1 cellular context compared by ENCODE assay signal in the genomic region with DNA sequence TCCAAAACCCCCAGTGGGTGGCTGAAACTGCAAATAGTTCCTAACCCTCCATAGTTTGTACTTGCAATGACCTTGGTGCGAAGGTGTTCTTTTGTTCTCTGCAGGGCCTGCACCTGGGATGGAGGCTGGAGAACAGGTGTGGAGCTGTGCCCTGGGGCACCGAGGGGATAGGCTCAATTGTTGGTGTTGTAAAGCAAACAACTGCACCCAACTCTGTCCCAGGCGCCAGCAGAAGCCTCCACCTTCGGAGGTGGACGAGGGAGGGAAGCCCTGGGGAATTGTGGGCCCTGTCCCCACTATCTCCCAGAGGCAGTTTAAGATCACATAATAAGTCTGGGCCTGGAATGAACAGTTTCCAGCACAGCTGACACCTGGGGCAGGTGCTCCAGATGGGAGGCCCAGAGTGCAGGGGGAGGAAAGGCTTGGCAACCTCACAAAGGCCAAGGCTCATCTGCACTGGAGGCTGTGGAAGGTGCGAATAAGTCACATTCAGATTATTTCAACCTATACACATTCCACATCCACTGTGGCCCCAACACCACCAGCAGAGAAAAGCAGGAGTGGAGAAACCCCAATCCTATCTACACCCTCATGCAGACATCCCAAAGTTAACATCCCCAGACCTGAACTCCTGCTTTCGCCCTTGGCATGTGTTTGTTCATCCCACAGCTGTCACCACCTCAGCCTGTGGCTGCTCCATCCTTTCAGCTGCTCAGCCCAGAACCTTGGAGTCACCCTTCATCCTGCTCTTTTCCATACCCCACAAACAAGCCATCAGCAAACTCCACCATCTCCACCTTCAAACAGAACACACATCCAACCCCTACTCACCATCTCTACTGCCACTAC.
TF ChIP-seq lines count a peak whose summit lies in the region.

No MANE protein-coding gene starts in this region.

TF ChIP-seq in IMR-90, 13 proteins besides CTCF, POLR2A, EP300 and RAD21:
- TF ChIP-seq, protein P1, sequence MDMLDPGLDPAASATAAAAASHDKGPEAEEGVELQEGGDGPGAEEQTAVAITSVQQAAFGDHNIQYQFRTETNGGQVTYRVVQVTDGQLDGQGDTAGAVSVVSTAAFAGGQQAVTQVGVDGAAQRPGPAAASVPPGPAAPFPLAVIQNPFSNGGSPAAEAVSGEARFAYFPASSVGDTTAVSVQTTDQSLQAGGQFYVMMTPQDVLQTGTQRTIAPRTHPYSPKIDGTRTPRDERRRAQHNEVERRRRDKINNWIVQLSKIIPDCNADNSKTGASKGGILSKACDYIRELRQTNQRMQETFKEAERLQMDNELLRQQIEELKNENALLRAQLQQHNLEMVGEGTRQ (IDR thresholded peaks at IDR 0.05; ENCODE audit: low read depth, low read length), result no peak
- TF ChIP-seq MAFK (IDR thresholded peaks at IDR 0.05; ENCODE audit: low read depth, low read length) (no peak), NFE2L2 (IDR thresholded peaks at IDR 0.05; ENCODE audit: low read depth, low read length) (no peak), RCOR1 (IDR thresholded peaks at IDR 0.05; ENCODE audit: insufficient replicate concordance, low read length) (no peak), RFX5 (IDR thresholded peaks at IDR 0.05; ENCODE audit: low read depth, low read length) (no peak), CEBPB (IDR thresholded peaks at IDR 0.05; ENCODE audit: low read depth, low read length) (no peak), BHLHE40 (IDR thresholded peaks at IDR 0.05; ENCODE audit: low read depth, low read length) (no peak), MXI1 (IDR thresholded peaks at IDR 0.05; ENCODE audit: borderline replicate concordance, low read depth, low read length) (no peak), SMC3 (IDR thresholded peaks at IDR 0.05; ENCODE audit: low read depth, low read length) (no peak), CHD1 (IDR thresholded peaks at IDR 0.05; ENCODE audit: low read depth, low read length) (no peak), FOS (IDR thresholded peaks at IDR 0.05; ENCODE audit: low read depth, low read length) (no peak), MAZ (IDR thresholded peaks at IDR 0.05; ENCODE audit: borderline replicate concordance, low read depth, low read length) (no peak)
- TF ChIP-seq, protein P2, sequence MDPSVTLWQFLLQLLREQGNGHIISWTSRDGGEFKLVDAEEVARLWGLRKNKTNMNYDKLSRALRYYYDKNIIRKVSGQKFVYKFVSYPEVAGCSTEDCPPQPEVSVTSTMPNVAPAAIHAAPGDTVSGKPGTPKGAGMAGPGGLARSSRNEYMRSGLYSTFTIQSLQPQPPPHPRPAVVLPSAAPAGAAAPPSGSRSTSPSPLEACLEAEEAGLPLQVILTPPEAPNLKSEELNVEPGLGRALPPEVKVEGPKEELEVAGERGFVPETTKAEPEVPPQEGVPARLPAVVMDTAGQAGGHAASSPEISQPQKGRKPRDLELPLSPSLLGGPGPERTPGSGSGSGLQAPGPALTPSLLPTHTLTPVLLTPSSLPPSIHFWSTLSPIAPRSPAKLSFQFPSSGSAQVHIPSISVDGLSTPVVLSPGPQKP (IDR thresholded peaks at IDR 0.05; ENCODE audit: borderline replicate concordance, low read depth, low read length), result no peak
